In genomic region chr13:99498304-99499161, GRCh38 we compare ENCODE assay signal across 8 cellular contexts. TPM values are rescaled to one million over a fixed set of nuclear protein-coding genes. Genes with fewer than 3 reads are reported as not detected.
DNase-seq lines count a peak whose midpoint lies in the region; ATAC-seq, FAIRE-seq and TF ChIP-seq lines count a peak whose summit lies in the region.

No MANE protein-coding gene starts in this region.

- POLR2A ChIA-PET in H1 (lab: Charles Lee; ENCODE audit: partially characterized antibody) = interaction anchor here (1.3 kb wide), 1 partner anchor 20 kb away, joined by 3 read pairs; no protein-coding TSS in a partner anchor

- H3K27me3 ChIP-seq in H1 (replicated peaks in 1 of 4; ENCODE audit: control insufficient read depth in 3 of 4, extremely low read depth in 1 of 4, insufficient read depth in 3 of 4, low read length in 3 of 4) = no peaks in the 10 kb centered on the region

- H3K27ac Mint-ChIP-seq in memory B cell = peak overlapping the region; percentile 92

- H3K23ac ChIP-seq in H1 (ENCODE audit: insufficient read length) = no peak overlapping the region

- DNase-seq in CMK (ENCODE audit: low read depth) = peak; percentile 100
- DNase-seq in HT-29 (ENCODE audit: low spot score) = peak; percentile 99
- DNase-seq in NOMO-1 (lab: John Stamatoyannopoulos, UW; ENCODE audit: unreplicated experiment in 2 of 2) = peak; percentile 93 to 98
- DNase-seq in activated CD8-positive, alpha-beta memory T cell treated with anti-CD3 and anti-CD28 coated beads for 48 hours (ENCODE audit: low read depth in 2 of 3, low spot score in 2 of 3) = peak; percentile 89 to 96 (median 92)
- DNase-seq in H1 (ENCODE audit: low read depth in 1 of 2, low spot score in 2 of 2) = peak; percentile 96 to 98
- peak; percentile 83 to 90 for DNase-seq in memory B cell (ENCODE audit: low spot score in 2 of 2)
- peak; percentile 92 for DNase-seq in stimulated activated CD8-positive, alpha-beta memory T cell treated with anti-CD3 and anti-CD28 coated beads, Interleukin-12 subunit alpha, Interleukin-12 subunit beta, amount 100 ng/mL, for 1 hour (ENCODE audit: low read depth)

- peak overlapping the region; percentile 79 for H3K4me3 Mint-ChIP-seq in memory B cell

- no peak overlapping the region for H2BK120ac ChIP-seq in H1 (replicated peaks; ENCODE audit: low read depth, low read length)

- peak overlapping the region; percentile 81 for H3K18ac ChIP-seq in H1 (ENCODE audit: extremely low read depth, low read length)

- H3K4me1 Mint-ChIP-seq in memory B cell = peaks cover 55% of the 10 kb centered on the region

- peak overlapping the region; percentile 25 for H3K4ac ChIP-seq in H1 (replicated peaks; ENCODE audit: insufficient read length, low read depth, low read length)

- H3K4me3 ChIP-seq in H1 (ENCODE audit: extremely low read depth in 1 of 4, insufficient read depth in 2 of 4, low read depth in 3 of 4, low read length in 4 of 4) = peak overlapping the region; percentile 56 to 71 (median 70)

- no peaks in the 10 kb centered on the region; the same call in 1 of the 2 replicates for H3K79me1 ChIP-seq in H1 (ENCODE audit: low read depth, low read length)

- H4K91ac ChIP-seq in H1 (replicated peaks; ENCODE audit: insufficient read length, low read length) = peak overlapping the region; percentile 29

- TF ChIP-seq CTCF in H1 (IDR thresholded peaks at IDR 0.05; ENCODE audit: control extremely low read depth in 1 of 3, insufficient read depth in 1 of 3, low read depth in 1 of 3, low read length in 3 of 3) = no peak

- no peaks in the 10 kb centered on the region; a peak in 1 of 4 replicates for H3K9me3 ChIP-seq in H1 (ENCODE audit: insufficient read depth in 2 of 2, low read depth in 1 of 2, low read length in 1 of 2)

- H3K23me2 ChIP-seq in H1 (ENCODE audit: low read depth, low read length) = peaks cover 11% of the 10 kb centered on the region

- ATAC-seq in GM19468 (IDR thresholded peaks at IDR 0.05; ENCODE audit: extremely low read depth, unreplicated experiment) (peak; percentile 26), memory B cell (ENCODE audit: low read depth) (peak; percentile 72)

- H2BK5ac ChIP-seq in H1 (ENCODE audit: low read depth, low read length) = peak overlapping the region; percentile 53

- peak overlapping the region; percentile 4; the same call in 1 of the 2 replicates for H2BK12ac ChIP-seq in H1 (ENCODE audit: low read depth, low read length)

- no peak overlapping the region for H3K14ac ChIP-seq in H1 (ENCODE audit: insufficient read length)

- H3K79me2 ChIP-seq in H1 (ENCODE audit: control insufficient read depth in 1 of 2, insufficient read depth in 2 of 2, low read length in 2 of 2) = peaks cover 7 to 20% of the 10 kb centered on the region in 2 experiments

- peak overlapping the region; percentile 94 for H2AFZ ChIP-seq in H1 (ENCODE audit: low read length)

- H2BK20ac ChIP-seq in H1 (ENCODE audit: low read length) = no peak overlapping the region

- peak; percentile 79 for FAIRE-seq in H1 (lab: Jason Lieb, UNC)

- CTCF ChIA-PET in H1 (lab: Charles Lee; ENCODE audit: partially characterized antibody) = interaction anchor here (0.8 to 1.8 kb wide), 3 partner anchors 12 to 61 kb away, joined by 3 to 4 read pairs (median 3); no protein-coding TSS in a partner anchor

- peak overlapping the region; percentile 91; the same call in 1 of the 2 replicates for H4K8ac ChIP-seq in H1 (ENCODE audit: extremely low read depth, insufficient read depth, low read length)

- WGBS in H1 (ENCODE audit: extremely low coverage in 1 of 2, insufficient coverage in 1 of 2, insufficient read length in 1 of 2, insufficient replicate concordance in 2 of 2, low coverage in 1 of 2, low lambda C conversion rate in 2 of 2, missing lambda C conversion rate in 1 of 2), 2 experiments = 16% methylated on average over 33 of the region's 49 CpGs; no CpG with 5 or more reads in 1 of the 2 experiments

- H3K56ac ChIP-seq in H1 (replicated peaks; ENCODE audit: insufficient read length, low read depth, low read length) = peak overlapping the region; percentile 13

- H3K4me2 ChIP-seq in H1 (ENCODE audit: insufficient read depth in 1 of 2, low read depth in 2 of 2, low read length in 2 of 2) = peak overlapping the region; percentile 80 to 97

- peak in 1 of 2 experiments; percentile 54; a peak in 1 of 3 replicates for TF ChIP-seq EP300 in H1 (IDR thresholded peaks at IDR 0.05; ENCODE audit: borderline replicate concordance in 1 of 2, low read depth in 2 of 2, low read length in 2 of 2)

- TF ChIP-seq RAD21 in H1 (IDR thresholded peaks at IDR 0.05 in 1 of 2, conservative IDR thresholded peaks at IDR 0.05 in 1 of 2; ENCODE audit: low read depth in 2 of 2, low read length in 2 of 2) = no peak

- H3K9me3 Mint-ChIP-seq in memory B cell = peaks cover 2% of the 10 kb centered on the region

- peak overlapping the region; percentile 80 for H3K27ac ChIP-seq in H1 (ENCODE audit: low read depth, low read length)

- peaks cover 6% of the 10 kb centered on the region for H3K36me3 Mint-ChIP-seq in memory B cell

- peak overlapping the region; percentile 65 to 93 (median 76) for H3K9ac ChIP-seq in H1 (replicated peaks in 1 of 4; ENCODE audit: extremely low read depth in 1 of 4, low read depth in 3 of 4, low read length in 3 of 4)

- peak overlapping the region; percentile 57 for H4K5ac ChIP-seq in H1 (ENCODE audit: insufficient read length, low read depth, low read length)

- H4K20me1 ChIP-seq in H1 (replicated peaks in 1 of 2; ENCODE audit: control insufficient read depth in 1 of 2, insufficient read depth in 2 of 2, low read length in 2 of 2) = no peaks in the 10 kb centered on the region

- peak overlapping the region; percentile 88 for H2BK15ac ChIP-seq in H1 (ENCODE audit: low read length)

- peaks cover 0 to 5% (median 0%) of the 10 kb centered on the region in 4 experiments; a peak in 4 of 7 replicates for H3K4me1 ChIP-seq in H1 (replicated peaks in 1 of 4; ENCODE audit: control insufficient read depth in 3 of 4, insufficient read depth in 4 of 4, low read length in 3 of 4)

- no peaks in the 10 kb centered on the region for H3K36me3 ChIP-seq in H1 (ENCODE audit: control insufficient read depth in 2 of 4, insufficient read depth in 4 of 4, low read length in 3 of 4)

- H2AK5ac ChIP-seq in H1 (ENCODE audit: low read depth, low read length) = peak overlapping the region; percentile 0; the same call in 1 of the 2 replicates

- peak in 1 of 2 experiments; percentile 71; a peak in 2 of 3 replicates for TF ChIP-seq POLR2A in H1 (IDR thresholded peaks at IDR 0.05; ENCODE audit: control extremely low read depth in 1 of 2, low read depth in 2 of 2, low read length in 2 of 2)

- H3K27me3 Mint-ChIP-seq in memory B cell = no peaks in the 10 kb centered on the region

TF ChIP-seq in H1, 55 proteins besides CTCF, POLR2A, EP300 and RAD21 (continues in another document):
- TF ChIP-seq KDM1A (IDR thresholded peaks at IDR 0.05; ENCODE audit: borderline replicate concordance, low read length) (no peak; the same call in 1 of the 2 replicates), GABPA (IDR thresholded peaks at IDR 0.05; ENCODE audit: borderline replicate concordance, insufficient read depth, low read length) (peak; percentile 99), SAP30 (IDR thresholded peaks at IDR 0.05; ENCODE audit: insufficient read depth, insufficient replicate concordance, low read length) (no peak), E2F6 (IDR thresholded peaks at IDR 0.05) (peak; percentile 35), SP2 (IDR thresholded peaks at IDR 0.05; ENCODE audit: low read length) (no peak), TEAD4 (IDR thresholded peaks at IDR 0.05; ENCODE audit: low read depth, low read length) (no peak), SIX5 (IDR thresholded peaks at IDR 0.05; ENCODE audit: low read depth, low read length) (0 out of 2 replicates have a peak, but pooled peaks have one; percentile 5), CBX8 (IDR thresholded peaks at IDR 0.05; ENCODE audit: borderline replicate concordance, low read depth, low read length) (no peak)

RNA-seq across cellular contexts. Expression of gene TM9SF2, which starts 2.7 kb away (rescaled TPM):
- total RNA-seq in HT-29 (2014; rRNA removed; shearing (Covaris generic)) = 75.7 and 81.9 TPM in 2 replicates
- total RNA-seq in H1 (2021; fragmentation: NEBNext Ultra II Directional; extraction: Animal tissue kit (Norgen Biotek cat#: 25700)) = 93.3 and 101 TPM in 2 replicates
- polyA plus RNA-seq in H1 (2011; rRNA removed) = 40.0 and 68.0 TPM in 2 replicates
- polyA plus RNA-seq in H1 (2011; cell fraction: cytosol; rRNA removed) = 60.8 TPM
- 25.9 TPM for polyA plus RNA-seq in H1 (2011; cell fraction: nucleus; rRNA removed)
- 48.5 to 83.5 TPM (median 57.8 TPM) in 4 replicates for polyA plus RNA-seq in H1 (2012, experiment 1 of 2)
- polyA plus RNA-seq in H1 (2012, experiment 2 of 2) = 15.0 TPM
- polyA plus RNA-seq in H1 (2013, experiment 1 of 2) = 163 TPM
- polyA plus RNA-seq in H1 (2013, experiment 2 of 2) = 155 TPM
- polyA minus RNA-seq in H1 (2011; rRNA and poly(A)+ RNA removed) = 79.9 and 109 TPM in 2 replicates
- 59.3 TPM for polyA minus RNA-seq in H1 (2011; cell fraction: cytosol; rRNA and poly(A)+ RNA removed)
- polyA minus RNA-seq in H1 (2011; cell fraction: nucleus; rRNA and poly(A)+ RNA removed) = 44.9 TPM

Comparison
In these comparisons a context has a peak if more than half of its experiments do, and no peak if none do; other contexts are left out.
1. Peak in every context shown above with its lines: DNase-seq, ATAC-seq, H3K4me3 ChIP-seq and H3K27ac ChIP-seq.